ENCODE assay signal across 8 cellular contexts in the genomic region with DNA sequence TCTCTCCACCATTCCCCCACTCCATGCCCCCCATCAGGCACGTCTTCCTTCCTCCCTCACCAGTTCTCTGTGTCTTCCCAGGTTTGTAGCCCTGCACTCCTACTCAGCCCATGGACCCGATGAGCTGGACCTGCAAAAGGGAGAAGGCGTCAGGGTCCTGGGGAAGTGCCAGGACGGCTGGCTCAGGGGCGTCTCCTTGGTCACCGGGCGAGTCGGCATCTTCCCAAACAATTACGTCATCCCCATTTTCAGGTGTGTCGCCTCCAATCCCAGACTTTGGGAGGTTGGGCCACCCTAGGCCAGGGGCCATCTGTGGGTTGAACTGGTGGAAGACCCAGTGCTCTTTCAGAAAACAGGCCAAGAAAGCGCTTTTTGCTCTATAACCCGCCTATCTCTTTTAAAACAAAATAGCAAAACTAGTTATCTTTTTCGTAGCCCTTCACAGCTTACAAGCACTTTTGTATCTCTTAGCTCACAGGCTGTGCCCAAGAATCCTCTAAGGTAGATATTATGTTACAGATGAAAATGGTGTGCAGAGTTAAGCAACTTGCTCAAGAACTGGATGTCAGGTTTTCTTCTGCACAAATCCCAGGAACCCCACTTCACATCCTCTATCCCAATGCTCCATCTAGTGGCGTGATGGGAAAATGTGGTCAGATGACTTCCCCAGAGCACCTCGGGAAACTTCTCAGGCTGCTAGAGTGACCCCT. TPM values are rescaled to one million over a fixed set of nuclear protein-coding genes. Genes with fewer than 3 reads are reported as not detected.
DNase-seq lines count a peak whose midpoint lies in the region; ATAC-seq and TF ChIP-seq lines count a peak whose summit lies in the region.

No MANE protein-coding gene starts in this region.

- intact Hi-C loops in activated CD8-positive, alpha-beta T cell treated with anti-CD3 and anti-CD28 coated beads for 36 hours (cut with micrococcal nuclease) = loop anchor here (10.0 kb wide), 1 partner anchor 364 kb away; no protein-coding TSS in a partner anchor
- intact Hi-C loops in esophagus muscularis mucosa (cut with DNase I) = loop anchor here (10.0 kb wide), 1 partner anchor 224 kb away; no protein-coding TSS in a partner anchor

- no peak for TF ChIP-seq POLR2A in esophagus muscularis mucosa (IDR thresholded peaks at IDR 0.05; ENCODE audit: low read depth)

- TF ChIP-seq RAD21 in neural cell (conservative IDR thresholded peaks at IDR 0.05) = peak; percentile 95

- H3K27ac Mint-ChIP-seq in activated CD8-positive, alpha-beta T cell treated with anti-CD3 and anti-CD28 coated beads for 36 hours = no peak overlapping the region
- H3K27ac Mint-ChIP-seq in activated CD8-positive, alpha-beta T cell treated with anti-CD3 and anti-CD28 coated beads, Interleukin-2, amount 10 ng/mL, durations not matched to agents 7 days and 5 days = no peak overlapping the region

- ATAC-seq in activated CD8-positive, alpha-beta T cell treated with anti-CD3 and anti-CD28 coated beads for 36 hours = no peak
- ATAC-seq in activated CD8-positive, alpha-beta T cell treated with anti-CD3 and anti-CD28 coated beads, Interleukin-2, amount 10 ng/mL, durations not matched to agents 7 days and 5 days = no peak
- no peak for ATAC-seq in HG02884 (IDR thresholded peaks at IDR 0.05; ENCODE audit: unreplicated experiment)
- no peak for ATAC-seq in HG03196 (IDR thresholded peaks at IDR 0.05; ENCODE audit: unreplicated experiment)

- H3K27me3 ChIP-seq in MM.1S (replicated peaks; ENCODE audit: insufficient read depth, low read length) (no peaks in the 10 kb centered on the region), esophagus muscularis mucosa (no peaks in the 10 kb centered on the region), neural cell (ENCODE audit: insufficient read depth, low read depth, low read length) (no peaks in the 10 kb centered on the region)

- CTCF ChIA-PET in activated CD8-positive, alpha-beta T cell treated with anti-CD3 and anti-CD28 coated beads for 36 hours (lab: Charles Lee) = interaction anchor here (1.3 kb wide), 1 partner anchor 378 kb away, joined by 3 read pairs; no protein-coding TSS in a partner anchor
- CTCF ChIA-PET in activated CD8-positive, alpha-beta T cell treated with anti-CD3 and anti-CD28 coated beads, Interleukin-2, amount 10 ng/mL, durations not matched to agents 7 days and 5 days (lab: Charles Lee) = no interaction called here

- H2AFZ ChIP-seq in MM.1S (ENCODE audit: low read length) = peak overlapping the region; percentile 37; the same call in 1 of the 2 replicates
- no peak overlapping the region for H2AFZ ChIP-seq in neural cell (ENCODE audit: low read depth, low read length)

- H4K20me1 ChIP-seq in MM.1S (ENCODE audit: insufficient read depth, low read length) (no peaks in the 10 kb centered on the region), neural cell (ENCODE audit: insufficient read depth) (no peaks in the 10 kb centered on the region)

- no peaks in the 10 kb centered on the region for H3K36me3 ChIP-seq in MM.1S (replicated peaks; ENCODE audit: insufficient read depth, low read length)
- H3K36me3 ChIP-seq in esophagus muscularis mucosa = no peaks in the 10 kb centered on the region
- H3K36me3 ChIP-seq in neural cell (ENCODE audit: insufficient read depth, low read length) = no peaks in the 10 kb centered on the region

- H3K4me3 ChIP-seq in MM.1S (ENCODE audit: low read length) = no peak overlapping the region
- H3K4me3 ChIP-seq in esophagus muscularis mucosa = no peak overlapping the region
- H3K4me3 ChIP-seq in neural cell (ENCODE audit: low read length) = no peak overlapping the region

- H3K9me2 ChIP-seq in MM.1S (replicated peaks; ENCODE audit: insufficient read depth, low read length) = no peaks in the 10 kb centered on the region
- no peaks in the 10 kb centered on the region for H3K9me2 ChIP-seq in neural cell (ENCODE audit: insufficient read depth, low read length)

- peaks cover 3% of the 10 kb centered on the region for H3K27me3 Mint-ChIP-seq in activated CD8-positive, alpha-beta T cell treated with anti-CD3 and anti-CD28 coated beads for 36 hours
- H3K27me3 Mint-ChIP-seq in activated CD8-positive, alpha-beta T cell treated with anti-CD3 and anti-CD28 coated beads, Interleukin-2, amount 10 ng/mL, durations not matched to agents 7 days and 5 days (ENCODE audit: low read depth) = peaks cover 16% of the 10 kb centered on the region

- no peaks in the 10 kb centered on the region for H3K79me2 ChIP-seq in MM.1S (ENCODE audit: low read length)
- no peaks in the 10 kb centered on the region for H3K79me2 ChIP-seq in neural cell (replicated peaks; ENCODE audit: insufficient read depth, low read length)

- peaks cover 6% of the 10 kb centered on the region; the same call in 1 of the 2 replicates for H3K4me1 ChIP-seq in MM.1S (ENCODE audit: low read length)
- H3K4me1 ChIP-seq in esophagus muscularis mucosa = no peaks in the 10 kb centered on the region

- H3K4me2 ChIP-seq in MM.1S (ENCODE audit: low read depth, low read length) (no peak overlapping the region), neural cell (ENCODE audit: low read length) (no peak overlapping the region)

- no peaks in the 10 kb centered on the region for H3K4me1 Mint-ChIP-seq in activated CD8-positive, alpha-beta T cell treated with anti-CD3 and anti-CD28 coated beads for 36 hours (ENCODE audit: low read depth)
- no peaks in the 10 kb centered on the region for H3K4me1 Mint-ChIP-seq in activated CD8-positive, alpha-beta T cell treated with anti-CD3 and anti-CD28 coated beads, Interleukin-2, amount 10 ng/mL, durations not matched to agents 7 days and 5 days (ENCODE audit: low read depth)

- no peaks in the 10 kb centered on the region for H3K36me3 Mint-ChIP-seq in activated CD8-positive, alpha-beta T cell treated with anti-CD3 and anti-CD28 coated beads for 36 hours (ENCODE audit: low read depth)
- H3K36me3 Mint-ChIP-seq in activated CD8-positive, alpha-beta T cell treated with anti-CD3 and anti-CD28 coated beads, Interleukin-2, amount 10 ng/mL, durations not matched to agents 7 days and 5 days (ENCODE audit: low read depth) = no peaks in the 10 kb centered on the region

- no peaks in the 10 kb centered on the region for H3K9me3 Mint-ChIP-seq in activated CD8-positive, alpha-beta T cell treated with anti-CD3 and anti-CD28 coated beads for 36 hours
- no peaks in the 10 kb centered on the region for H3K9me3 Mint-ChIP-seq in activated CD8-positive, alpha-beta T cell treated with anti-CD3 and anti-CD28 coated beads, Interleukin-2, amount 10 ng/mL, durations not matched to agents 7 days and 5 days (ENCODE audit: insufficient read depth)

- POLR2A ChIA-PET in activated CD8-positive, alpha-beta T cell treated with anti-CD3 and anti-CD28 coated beads for 36 hours (lab: Charles Lee) = no interaction called here
- POLR2A ChIA-PET in activated CD8-positive, alpha-beta T cell treated with anti-CD3 and anti-CD28 coated beads, Interleukin-2, amount 10 ng/mL, durations not matched to agents 7 days and 5 days (lab: Charles Lee) = no interaction called here

- peak; percentile 46 for TF ChIP-seq CTCF in activated CD8-positive, alpha-beta T cell treated with anti-CD3 and anti-CD28 coated beads for 36 hours (IDR thresholded peaks at IDR 0.05)
- TF ChIP-seq CTCF in MM.1S (IDR thresholded peaks at IDR 0.05; ENCODE audit: low read length) (peak; percentile 68), esophagus muscularis mucosa (IDR thresholded peaks at IDR 0.05) (peak; percentile 57 to 60 (median 59)), neural cell (IDR thresholded peaks at IDR 0.05; ENCODE audit: poor library complexity, severe bottlenecking) (peak; percentile 91)

- H3K9ac ChIP-seq in MM.1S (ENCODE audit: low read length) (no peak overlapping the region), neural cell (ENCODE audit: low read length) (no peak overlapping the region)

- TF ChIP-seq EP300 in esophagus muscularis mucosa (IDR thresholded peaks at IDR 0.05) = no peak
- no peak for TF ChIP-seq EP300 in neural cell (conservative IDR thresholded peaks at IDR 0.05; ENCODE audit: poor library complexity, severe bottlenecking)

- H3K9me3 ChIP-seq in MM.1S (replicated peaks; ENCODE audit: insufficient read depth, low read length) (no peaks in the 10 kb centered on the region), esophagus muscularis mucosa (no peaks in the 10 kb centered on the region), neural cell (ENCODE audit: low read length) (no peaks in the 10 kb centered on the region)

- H3K27ac ChIP-seq in MM.1S (ENCODE audit: low read length) (no peak overlapping the region), esophagus muscularis mucosa (replicated peaks in 1 of 4) (no peak overlapping the region), neural cell (ENCODE audit: low read length) (peak overlapping the region; percentile 17)

- no peak overlapping the region for H3K4me3 Mint-ChIP-seq in activated CD8-positive, alpha-beta T cell treated with anti-CD3 and anti-CD28 coated beads for 36 hours
- H3K4me3 Mint-ChIP-seq in activated CD8-positive, alpha-beta T cell treated with anti-CD3 and anti-CD28 coated beads, Interleukin-2, amount 10 ng/mL, durations not matched to agents 7 days and 5 days = no peak overlapping the region

- H3F3A ChIP-seq in MM.1S (ENCODE audit: insufficient read depth, low read length) (no peaks in the 10 kb centered on the region), neural cell (ENCODE audit: insufficient read depth, low read length, poor library complexity, severe bottlenecking) (no peaks in the 10 kb centered on the region)

- 76% methylated on average over 15 of the region's 15 CpGs for whole genome bisulfite sequencing in esophagus muscularis mucosa

- peak; percentile 39 for DNase-seq in activated CD8-positive, alpha-beta T cell treated with anti-CD3 and anti-CD28 coated beads for 36 hours
- DNase-seq in activated CD8-positive, alpha-beta T cell treated with anti-CD3 and anti-CD28 coated beads, Interleukin-2, amount 10 ng/mL, durations not matched to agents 7 days and 5 days = no peak
- DNase-seq in MM.1S = peak; percentile 62
- DNase-seq in SHP77 (lab: John Stamatoyannopoulos, UW) = peak; percentile 15 to 39
- DNase-seq in esophagus muscularis mucosa (ENCODE audit: extremely low spot score) = no peak

TF ChIP-seq in neural cell, 6 proteins besides CTCF, POLR2A, EP300 and RAD21 (continues in another document):
- TF ChIP-seq MXI1 (conservative IDR thresholded peaks at IDR 0.05; ENCODE audit: poor library complexity, severe bottlenecking) (no peak), TAF1 (IDR thresholded peaks at IDR 0.05; ENCODE audit: low read depth) (no peak)

RNA-seq across cellular contexts. Expression of gene PLAC8L1, which starts 56.2 kb away (rescaled TPM):
- under 1 TPM in 1 of 2 experiments, not detected in 1; 0.61 TPM for total RNA-seq in activated CD8-positive, alpha-beta T cell treated with anti-CD3 and anti-CD28 coated beads for 36 hours
- under 1 TPM in 1 of 2 experiments, not detected in 1; 0.42 TPM for total RNA-seq in activated CD8-positive, alpha-beta T cell treated with anti-CD3 and anti-CD28 coated beads, Interleukin-2, amount 10 ng/mL, durations not matched to agents 7 days and 5 days
- not detected for total RNA-seq in esophagus muscularis mucosa
- polyA plus RNA-seq in neural cell = 0.93 and 1.2 TPM in 2 replicates
- polyA minus RNA-seq in neural cell = not detected in 2 replicates

Comparison
In these comparisons a context has a peak if more than half of its experiments do, and no peak if none do; other contexts are left out.
1. DNase-seq: peak in activated CD8-positive, alpha-beta T cell treated with anti-CD3 and anti-CD28 coated beads for 36 hours (single experiment), MM.1S (single experiment) and SHP77 (2 of 2); none in activated CD8-positive, alpha-beta T cell treated with anti-CD3 and anti-CD28 coated beads, Interleukin-2, amount 10 ng/mL, durations not matched to agents 7 days and 5 days (single experiment) and esophagus muscularis mucosa (single experiment).
2. Peak in every context shown above with its lines, with median percentiles within 50 percentile points of each other: CTCF ChIP-seq.